26 cellular contexts compared by ENCODE assay signal in the genomic region with DNA sequence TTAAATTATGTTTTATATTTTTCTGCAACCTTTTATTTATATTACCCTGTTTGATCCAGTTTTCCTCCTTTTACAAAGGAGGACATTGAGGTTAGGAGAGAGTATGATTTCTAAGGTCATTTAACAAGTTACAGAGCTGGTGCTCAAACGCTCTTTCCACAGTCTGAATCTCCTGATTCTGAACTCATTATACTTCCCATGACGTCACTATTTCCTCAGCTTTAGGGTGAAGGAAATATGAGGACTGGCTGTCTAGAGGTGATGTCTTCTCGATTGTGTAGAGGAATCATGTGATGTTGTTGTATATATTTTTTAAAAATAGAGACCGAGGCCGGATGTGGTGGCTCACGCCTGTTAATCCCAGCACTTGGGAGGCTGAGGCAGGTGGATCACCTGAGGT.
A peak's percentile ranks its signal among the peaks of the same experiment; 100 is the strongest.
DNase-seq lines count a peak whose midpoint lies in the region; ATAC-seq, FAIRE-seq and TF ChIP-seq lines count a peak whose summit lies in the region.
"Had no signal": no experiment of that assay in that cellular context is flagged by ENCODE, and none has a peak within 500 bp of the region (broad histone marks: within the 10 kb centered on the region; RNA-seq: fewer than 3 reads in every experiment).

No MANE protein-coding gene starts in this region.

- no peak for TF ChIP-seq EP300 in K562 (IDR thresholded peaks at IDR 0.05; ENCODE audit: low read length)

- no peak overlapping the region for H3K9ac ChIP-seq in K562 (ENCODE audit: insufficient read depth in 1 of 2, low read depth in 2 of 2, low read length in 2 of 2)
- no peak overlapping the region for H3K9ac ChIP-seq in endothelial cell of umbilical vein (replicated peaks; ENCODE audit: extremely low read depth, insufficient read depth, low read length)
- H3K9ac ChIP-seq: BLaER1 had no signal

- CTCF ChIA-PET in K562 (lab: Yijun Ruan, JAX; ENCODE audit: low intra/inter-chr PET ratio), result no interaction called here
- CTCF ChIA-PET in endothelial cell of umbilical vein (lab: Charles Lee), result interaction anchor here (0.6 to 2.2 kb wide), 2 partner anchors 21 to 197 kb away, joined by 3 to 6 read pairs; no protein-coding TSS in a partner anchor

- H3K9me3 ChIP-seq in K562 (replicated peaks; ENCODE audit: control insufficient read depth, insufficient read depth, low read depth, low read length), result no peaks in the 10 kb centered on the region
- H3K9me3 ChIP-seq in endothelial cell of umbilical vein (replicated peaks; ENCODE audit: control insufficient read depth, insufficient read depth, low read length), result no peaks in the 10 kb centered on the region
- H3K9me3 ChIP-seq: BE2C, BLaER1 had no signal

- DNase-seq in K562 (ENCODE audit: extremely low read depth in 1 of 4, low spot score in 3 of 4) (no peak), endothelial cell of umbilical vein (ENCODE audit: low read depth, low spot score) (peak; percentile 51), NCI-H1417 treated with DMSO at 0.1 percent for 48 hours (lab: John Stamatoyannopoulos, UW) (no peak), iPS-NIHi11 (ENCODE audit: low spot score) (no peak)
- DNase-seq in central memory CD8-positive, alpha-beta T cell (ENCODE audit: low spot score in 2 of 2), result no peak
- DNase-seq: 8988T; ACHN; BE2C; C1 segment of cervical spinal cord; CD4-positive, alpha-beta memory T cell; CD4-positive, CD25-positive, alpha-beta regulatory T cell; CD8-positive, alpha-beta memory T cell; COR-L47; DMS 273 treated with DMSO at 0.1 percent for 48 hours; DMS153; DMS53; DMS79; DND-41; EL; GDM1 had no signal

- H3K27ac Mint-ChIP-seq in central memory CD8-positive, alpha-beta T cell (ENCODE audit: low read depth), result peak overlapping the region; percentile 82

- H3K27me3 ChIP-seq in K562 (ENCODE audit: control insufficient read depth in 2 of 2, insufficient read depth in 2 of 2, low read length in 2 of 2), result peaks cover 0 to 4% of the 10 kb centered on the region in 2 experiments; a peak in 1 of 5 replicates
- H3K27me3 ChIP-seq in endothelial cell of umbilical vein (ENCODE audit: control insufficient read depth in 2 of 2, insufficient read depth in 2 of 2, low read length in 2 of 2), result no peaks in the 10 kb centered on the region
- H3K27me3 ChIP-seq: BE2C, BLaER1 had no signal

- H3K4me1 ChIP-seq in K562 (replicated peaks in 1 of 2; ENCODE audit: control insufficient read depth in 2 of 2, insufficient read depth in 2 of 2, low read length in 2 of 2) (no peaks in the 10 kb centered on the region), endothelial cell of umbilical vein (ENCODE audit: control insufficient read depth, extremely low read depth, insufficient read depth, low read length) (peaks cover 11% of the 10 kb centered on the region)
- H3K4me1 ChIP-seq: BE2C had no signal

- no peak overlapping the region for H3K27ac ChIP-seq in K562 (ENCODE audit: extremely low read depth, low read depth, low read length)
- no peak overlapping the region for H3K27ac ChIP-seq in endothelial cell of umbilical vein (ENCODE audit: insufficient read depth, low read depth, low read length)
- H3K27ac ChIP-seq: BLaER1 had no signal

- H4K20me1 ChIP-seq in K562 (replicated peaks; ENCODE audit: control insufficient read depth, insufficient read depth, low read length) (no peaks in the 10 kb centered on the region), endothelial cell of umbilical vein (replicated peaks; ENCODE audit: control insufficient read depth, extremely low read depth, insufficient read depth, low read length) (no peaks in the 10 kb centered on the region)
- H4K20me1 ChIP-seq: BLaER1 had no signal

- H3K9me1 ChIP-seq in K562 (ENCODE audit: control insufficient read depth, insufficient read depth, low read length) (no peaks in the 10 kb centered on the region), endothelial cell of umbilical vein (replicated peaks; ENCODE audit: control insufficient read depth, extremely low read depth, insufficient read depth, low read length) (no peaks in the 10 kb centered on the region)

- ATAC-seq in K562, result no peak
- ATAC-seq in central memory CD8-positive, alpha-beta T cell (replicated peaks; ENCODE audit: extremely low read depth, poor library complexity, severe bottlenecking), result no peak
- ATAC-seq: GM12878 had no signal

- intact Hi-C loops in K562 (cut with micrococcal nuclease) (no loop called here), endothelial cell of umbilical vein (cut with micrococcal nuclease) (no loop called here)

- H3K36me3 Mint-ChIP-seq in central memory CD8-positive, alpha-beta T cell (ENCODE audit: insufficient read depth), result peaks cover 62% of the 10 kb centered on the region

- peaks cover 8% of the 10 kb centered on the region for H3K4me1 Mint-ChIP-seq in central memory CD8-positive, alpha-beta T cell
- H3K4me1 Mint-ChIP-seq: CD14-positive monocyte; CD4-positive, alpha-beta memory T cell; CD4-positive, CD25-positive, alpha-beta regulatory T cell; CD8-positive, alpha-beta memory T cell had no signal

- H3K9me3 Mint-ChIP-seq in central memory CD8-positive, alpha-beta T cell, result no peaks in the 10 kb centered on the region
- H3K9me3 Mint-ChIP-seq: CD14-positive monocyte; CD4-positive, CD25-positive, alpha-beta regulatory T cell; CD8-positive, alpha-beta memory T cell had no signal

- no peaks in the 10 kb centered on the region for H3K27me3 Mint-ChIP-seq in central memory CD8-positive, alpha-beta T cell
- H3K27me3 Mint-ChIP-seq: CD4-positive, alpha-beta memory T cell; CD4-positive, CD25-positive, alpha-beta regulatory T cell; CD8-positive, alpha-beta memory T cell had no signal

- H3K4me3 ChIP-seq in K562 (no peak overlapping the region), endothelial cell of umbilical vein (replicated peaks in 1 of 3; ENCODE audit: insufficient read depth in 1 of 3, low read depth in 1 of 3, low read length in 3 of 3) (no peak overlapping the region)
- H3K4me3 ChIP-seq: BLaER1, GM12878 had no signal

- H3K79me2 ChIP-seq in K562 (ENCODE audit: control insufficient read depth, insufficient read depth, low read length), result no peaks in the 10 kb centered on the region
- no peaks in the 10 kb centered on the region for H3K79me2 ChIP-seq in endothelial cell of umbilical vein (ENCODE audit: control insufficient read depth, insufficient read depth, low read length)

- dilution Hi-C loops in endothelial cell of umbilical vein (cut with MboI; ENCODE audit: extremely low pct_ligation_motif_present, low sequenced_read_pairs), result no loop called here

- H2AFZ ChIP-seq in K562 (ENCODE audit: low read depth, low read length), result no peak overlapping the region
- H2AFZ ChIP-seq in endothelial cell of umbilical vein (ENCODE audit: low read depth, low read length), result no peak overlapping the region

- TF ChIP-seq RAD21 in K562 (CRISPR knock-in tag; conservative IDR thresholded peaks at IDR 0.05 in 1 of 2, IDR thresholded peaks at IDR 0.05 in 1 of 2), result no peak

- no TSS peak for BruUV-seq in K562 (replicated peaks; lab: Mats Ljungman, UMichigan)
- no TSS peak for BruUV-seq in endothelial cell of umbilical vein (replicated peaks; lab: Mats Ljungman, UMichigan)

- H3K4me2 ChIP-seq in K562 (ENCODE audit: insufficient read depth, low read length), result no peak overlapping the region
- no peak overlapping the region for H3K4me2 ChIP-seq in endothelial cell of umbilical vein (ENCODE audit: insufficient read depth, low read length)
- H3K4me2 ChIP-seq: BLaER1 had no signal

- in situ Hi-C loops in K562 (cut with MboI), result no loop called here

- TF ChIP-seq POLR2A in K562 (conservative IDR thresholded peaks at IDR 0.05), result no peak
- no peak for TF ChIP-seq POLR2A in endothelial cell of umbilical vein (IDR thresholded peaks at IDR 0.05; ENCODE audit: low read depth, low read length)

- POLR2A ChIA-PET in K562 (lab: Yijun Ruan, JAX), result no interaction called here
- POLR2A ChIA-PET in endothelial cell of umbilical vein (lab: Charles Lee), result no interaction called here

- 0% methylated on average over 6 of the region's 6 CpGs for WGBS in K562 (ENCODE audit: insufficient coverage, low coverage, missing lambda C conversion rate)

- H3K4me3 Mint-ChIP-seq in central memory CD8-positive, alpha-beta T cell, result no peak overlapping the region
- H3K4me3 Mint-ChIP-seq: CD14-positive monocyte; CD4-positive, alpha-beta memory T cell; CD4-positive, CD25-positive, alpha-beta regulatory T cell; CD8-positive, alpha-beta memory T cell had no signal

- FAIRE-seq in K562 (lab: Jason Lieb, UNC) (no peak), endothelial cell of umbilical vein (lab: Jason Lieb, UNC) (no peak)
- FAIRE-seq: A204.1, GM12878, GM12892, GM18507 had no signal

- no peaks in the 10 kb centered on the region for H3K36me3 ChIP-seq in K562 (ENCODE audit: control insufficient read depth, insufficient read depth, low read length)
- peaks cover 0 to 2% of the 10 kb centered on the region in 2 experiments for H3K36me3 ChIP-seq in endothelial cell of umbilical vein (ENCODE audit: control insufficient read depth in 2 of 2, extremely low read depth in 1 of 2, insufficient read depth in 2 of 2, low read length in 2 of 2)
- H3K36me3 ChIP-seq: BE2C had no signal

- TF ChIP-seq CTCF in K562 (IDR thresholded peaks at IDR 0.05 in 2 of 3, conservative IDR thresholded peaks at IDR 0.05 in 1 of 3; ENCODE audit: insufficient read depth in 2 of 3, low read depth in 1 of 3, low read length in 3 of 3), result no peak
- TF ChIP-seq CTCF in endothelial cell of umbilical vein (IDR thresholded peaks at IDR 0.05; ENCODE audit: extremely low read depth in 1 of 2, insufficient read depth in 1 of 2, low read depth in 1 of 2, low read length in 2 of 2), result no peak

TF ChIP-seq in K562, 482 proteins besides CTCF, POLR2A, EP300 and RAD21 (continues in another document):
- peak; percentile 57 for TF ChIP-seq ATF3 (IDR thresholded peaks at IDR 0.05)
- no peak for TF ChIP-seq ATF3 (CRISPR knock-in tag; conservative IDR thresholded peaks at IDR 0.05)

TF ChIP-seq in endothelial cell of umbilical vein, 7 proteins besides CTCF, POLR2A, EP300 and RAD21:
- no peak for TF ChIP-seq POLR2AphosphoS5 (IDR thresholded peaks at IDR 0.05; ENCODE audit: insufficient read depth, low read depth, low read length)
- TF ChIP-seq EZH2 (IDR thresholded peaks at IDR 0.05; ENCODE audit: borderline replicate concordance, low read depth, low read length, severe bottlenecking), result no peak
- no peak for TF ChIP-seq MYC (IDR thresholded peaks at IDR 0.05; ENCODE audit: low read depth, low read length)
- TF ChIP-seq JUN (IDR thresholded peaks at IDR 0.05; ENCODE audit: borderline replicate concordance, insufficient read depth, insufficient read length, low read depth), result peak; percentile 71
TF ChIP-seq in endothelial cell of umbilical vein: peak in this region for 1.
